ENCODE assay signal across 19 cellular contexts in genomic region chr5:36392818-36393217, GRCh38.
DNase-seq lines count a peak whose midpoint lies in the region; ATAC-seq and TF ChIP-seq lines count a peak whose summit lies in the region.
"Had no signal": no experiment of that assay in that cellular context is flagged by ENCODE, and none has a peak within 500 bp of the region (broad histone marks: within the 10 kb centered on the region; RNA-seq: fewer than 3 reads in every experiment).

No MANE protein-coding gene starts in this region.

- in situ Hi-C loops in transverse colon (cut with MboI; ENCODE audit: low pct_ligation_motif_present in 1 of 4, low pct_unique_long_range_greater_than_20kb in 1 of 4, low sequenced_read_pairs in 3 of 4), result no loop called here

- H3K27ac ChIP-seq in ascending aorta (peak overlapping the region; percentile 43 to 60), transverse colon (peak overlapping the region in 3 of 4 donors; percentile 23 to 77 (median 60))

- no peaks in the 10 kb centered on the region for H3K27me3 ChIP-seq in ascending aorta
- H3K27me3 ChIP-seq in transverse colon, result no peaks in the 10 kb centered on the region

- TF ChIP-seq POLR2A in transverse colon (IDR thresholded peaks at IDR 0.05), result no peak

- intact Hi-C loops in ascending aorta (cut with DNase I), result loop anchor here (10.0 kb wide), 1 partner anchor 148 kb away; the partner anchor contains the start of gene NADK2
- intact Hi-C loops in transverse colon (cut with DNase I; ENCODE audit: low total_unique reads), result loop anchor here (10.0 kb wide), 1 partner anchor 128 kb away; no protein-coding TSS in a partner anchor

- TF ChIP-seq EP300 in transverse colon (IDR thresholded peaks at IDR 0.05; ENCODE audit: low read depth), result no peak

- TF ChIP-seq CTCF in ascending aorta (IDR thresholded peaks at IDR 0.05) (no peak), transverse colon (IDR thresholded peaks at IDR 0.05) (no peak), GM10266 (IDR thresholded peaks at IDR 0.05; ENCODE audit: control insufficient read depth, insufficient read depth, low read depth, missing control alignments) (no peak)

- ATAC-seq in GM18873 (IDR thresholded peaks at IDR 0.05; ENCODE audit: low FRiP score, unreplicated experiment), result no peak
- ATAC-seq: stimulated activated naive B cell treated with anti-CD40 and anti-IgM and Interleukin-4, amounts not matched to agents 10 μg/mL and 1 μg/mL and 100 μg/mL, for 72 hours; WTC11 had no signal

- H3K4me3 ChIP-seq in ascending aorta (no peak overlapping the region), transverse colon (no peak overlapping the region)

- peaks cover 0 to 12% of the 10 kb centered on the region in 2 donors for H3K4me1 ChIP-seq in ascending aorta
- H3K4me1 ChIP-seq in transverse colon, result peaks cover 0 to 6% (median 2%) of the 10 kb centered on the region in 4 donors

- no peaks in the 10 kb centered on the region for H3K36me3 ChIP-seq in ascending aorta
- no peaks in the 10 kb centered on the region for H3K36me3 ChIP-seq in transverse colon

- DNase-seq in GM04504 (ENCODE audit: low read depth), result peak; percentile 63
- DNase-seq in ascending aorta (ENCODE audit: low spot score in 2 of 2), result no peak
- DNase-seq in inferior parietal cortex (ENCODE audit: extremely low spot score), result peak; percentile 32
- no peak for DNase-seq in transverse colon
- no peak for DNase-seq in activated T-cell treated with anti-CD3 and anti-CD28 coated beads, Interleukin-2, amount 50 U/mL, for 1 hour
- no peak for DNase-seq in NCI-H774 (lab: John Stamatoyannopoulos, UW)
- DNase-seq in GM10266 (ENCODE audit: extremely low spot score), result no peak
- DNase-seq: activated CD8-positive, alpha-beta memory T cell treated with anti-CD3 and anti-CD28 coated beads, Interleukin-2, amount 50 U/mL, for 48 hours; CD8-positive, alpha-beta memory T cell; dermis blood vessel endothelial cell; kidney glomerular epithelial cell; naive B cell; NCI-H146; NCI-H82; retina; stimulated activated CD4-positive, alpha-beta T cell treated with anti-CD3 and anti-CD28 coated beads, Interleukin-4, amount 100 ng/mL, for 4 hours; stimulated activated naive B cell treated with anti-CD40 and anti-IgM and Interleukin-4, amounts not matched to agents 10 μg/mL and 1 μg/mL and 100 μg/mL, for 72 hours had no signal

- H3K9me3 ChIP-seq in ascending aorta (no peaks in the 10 kb centered on the region), transverse colon (no peaks in the 10 kb centered on the region)

Comparison
In these comparisons a context has a peak if more than half of its experiments do, and no peak if none do; other contexts are left out.
1. DNase-seq: peak in GM04504 (single experiment) and inferior parietal cortex (single experiment); none in ascending aorta (0 of 2), transverse colon (single experiment), activated T-cell treated with anti-CD3 and anti-CD28 coated beads, Interleukin-2, amount 50 U/mL, for 1 hour (single experiment), NCI-H774 (single experiment) and GM10266 (single experiment).